In genomic region chr14:68018598-68018997, GRCh38 we compare ENCODE assay signal across 15 cellular contexts.
DNase-seq lines count a peak whose midpoint lies in the region; ATAC-seq, FAIRE-seq and TF ChIP-seq lines count a peak whose summit lies in the region.
"Had no signal": no experiment of that assay in that cellular context is flagged by ENCODE, and none has a peak within 500 bp of the region (broad histone marks: within the 10 kb centered on the region; RNA-seq: fewer than 3 reads in every experiment).

No MANE protein-coding gene starts in this region.

- FAIRE-seq in colon (lab: Jason Lieb, UNC): peak; percentile 70
- FAIRE-seq in frontal cortex (lab: Jason Lieb, UNC): no peak

- in situ Hi-C loops in mammary epithelial cell (cut with MboI; ENCODE audit: low sequenced_read_pairs in 2 of 2): no loop called here

- TF ChIP-seq CTCF in mammary epithelial cell (conservative IDR thresholded peaks at IDR 0.05 in 1 of 2, IDR thresholded peaks at IDR 0.05 in 1 of 2; ENCODE audit: extremely low read depth in 1 of 2, insufficient read depth in 1 of 2, low read depth in 1 of 2, low read length in 2 of 2): no peak
- TF ChIP-seq CTCF in breast epithelium (IDR thresholded peaks at IDR 0.05): no peak
- no peak for TF ChIP-seq CTCF in right lobe of liver (IDR thresholded peaks at IDR 0.05)
- TF ChIP-seq CTCF in nephron progenitor cell (IDR thresholded peaks at IDR 0.05): no peak

- H3K9me3 ChIP-seq in mammary epithelial cell (replicated peaks; ENCODE audit: insufficient read depth, low read length) (no peaks in the 10 kb centered on the region), breast epithelium (peaks cover 0 to 8% of the 10 kb centered on the region in 2 donors), right lobe of liver (no peaks in the 10 kb centered on the region)
- H3K9me3 ChIP-seq: SJSA1, thyroid gland had no signal

- H3K4me3 Mint-ChIP-seq in nephron progenitor cell: no peak overlapping the region

- peaks cover 39% of the 10 kb centered on the region for H3K4me1 Mint-ChIP-seq in nephron progenitor cell

- H3K27me3 Mint-ChIP-seq in nephron progenitor cell (ENCODE audit: low read depth, poor library complexity): no peaks in the 10 kb centered on the region

- CTCF ChIA-PET in mammary epithelial cell (lab: Charles Lee; ENCODE audit: low non-redundant PET): no interaction called here

- BruUV-seq in mammary epithelial cell (replicated peaks; lab: Mats Ljungman, UMichigan): no TSS peak

- no peak overlapping the region for H2AFZ ChIP-seq in mammary epithelial cell (ENCODE audit: low read depth, low read length)
- H2AFZ ChIP-seq: parathyroid adenoma had no signal

- peaks cover 37% of the 10 kb centered on the region for H3K9me3 Mint-ChIP-seq in nephron progenitor cell

- H3K79me2 ChIP-seq in mammary epithelial cell (ENCODE audit: insufficient read depth, low read length): no peaks in the 10 kb centered on the region
- H3K79me2 ChIP-seq: parathyroid adenoma had no signal

- TF ChIP-seq POLR2A in breast epithelium (IDR thresholded peaks at IDR 0.05) (no peak), right lobe of liver (IDR thresholded peaks at IDR 0.05) (no peak)

- dilution Hi-C loops in mammary epithelial cell (cut with HindIII; ENCODE audit: low sequenced_read_pairs): no loop called here

- H3K36me3 ChIP-seq in mammary epithelial cell (ENCODE audit: insufficient read depth, low read length) (no peaks in the 10 kb centered on the region), breast epithelium (no peaks in the 10 kb centered on the region), right lobe of liver (no peaks in the 10 kb centered on the region)
- H3K36me3 ChIP-seq: left ventricle myocardium inferior, SJSA1, thyroid gland had no signal

- H3K27ac ChIP-seq in mammary epithelial cell (ENCODE audit: insufficient read depth, low read depth, low read length): no peak overlapping the region
- H3K27ac ChIP-seq in breast epithelium: no peak overlapping the region
- H3K27ac ChIP-seq in right lobe of liver: no peak overlapping the region
- H3K27ac ChIP-seq: C4-2B, left ventricle myocardium inferior, parathyroid adenoma, SJSA1, thyroid gland had no signal

- peak; percentile 53 to 88 (median 78) for ATAC-seq in right lobe of liver

- WGBS in mammary epithelial cell (ENCODE audit: low coverage, missing lambda C conversion rate): 92% methylated on average over 1 of the region's 1 CpG
- WGBS in right lobe of liver (ENCODE audit: insufficient coverage, low coverage, low lambda C conversion rate, missing lambda C conversion rate): 17% methylated on average over 1 of the region's 1 CpG

- no peaks in the 10 kb centered on the region for H3K27me3 ChIP-seq in mammary epithelial cell (ENCODE audit: insufficient read depth, low read length)
- no peaks in the 10 kb centered on the region for H3K27me3 ChIP-seq in breast epithelium
- H3K27me3 ChIP-seq in right lobe of liver: no peaks in the 10 kb centered on the region
- H3K27me3 ChIP-seq: SJSA1, thyroid gland had no signal

- H3K4me1 ChIP-seq in mammary epithelial cell (ENCODE audit: insufficient read depth, low read length) (no peaks in the 10 kb centered on the region), breast epithelium (no peaks in the 10 kb centered on the region), right lobe of liver (peaks cover 0 to 9% (median 0%) of the 10 kb centered on the region in 4 donors)
- H3K4me1 ChIP-seq: left ventricle myocardium inferior, parathyroid adenoma had no signal

- no peak overlapping the region for H3K9ac ChIP-seq in mammary epithelial cell (ENCODE audit: insufficient read depth, low read length)
- H3K9ac ChIP-seq: parathyroid adenoma had no signal

- H4K20me1 ChIP-seq in mammary epithelial cell (ENCODE audit: insufficient read depth, low read length): no peaks in the 10 kb centered on the region

- peaks cover 39% of the 10 kb centered on the region for H3K36me3 Mint-ChIP-seq in nephron progenitor cell (ENCODE audit: low read depth)

- intact Hi-C loops in mammary epithelial cell (cut with micrococcal nuclease) (no loop called here), breast epithelium (cut with DNase I; ENCODE audit: low total_unique reads) (no loop called here), right lobe of liver (cut with DNase I) (no loop called here)

- no peak overlapping the region for H3K4me2 ChIP-seq in mammary epithelial cell (ENCODE audit: insufficient read depth, low read depth, low read length)

- peak; percentile 20 for DNase-seq in mammary epithelial cell
- no peak for DNase-seq in breast epithelium (ENCODE audit: low spot score in 2 of 2)
- no peak for DNase-seq in right lobe of liver
- DNase-seq in nephron progenitor cell: no peak
- DNase-seq in NCI-H2171 (lab: John Stamatoyannopoulos, UW): no peak
- no peak for DNase-seq in NCI-H2196 (lab: John Stamatoyannopoulos, UW; ENCODE audit: unreplicated experiment)
- DNase-seq in frontal cortex (ENCODE audit: low spot score in 2 of 2): no peak
- DNase-seq: left ventricle myocardium inferior, NCI-H1436 treated with DMSO at 0.1 percent for 48 hours, NCI-H446 treated with DMSO at 0.1 percent for 48 hours, thyroid gland had no signal

- H3K4me3 ChIP-seq in mammary epithelial cell (replicated peaks in 1 of 3; ENCODE audit: insufficient read depth in 1 of 3, low read depth in 2 of 3, low read length in 3 of 3) (no peak overlapping the region), breast epithelium (no peak overlapping the region), right lobe of liver (no peak overlapping the region)
- H3K4me3 ChIP-seq: left ventricle myocardium inferior, SJSA1, thyroid gland had no signal

- H3K27ac Mint-ChIP-seq in nephron progenitor cell: no peak overlapping the region
